Comparison of ENCODE assay signal across 1 cellular context in the genomic region with DNA sequence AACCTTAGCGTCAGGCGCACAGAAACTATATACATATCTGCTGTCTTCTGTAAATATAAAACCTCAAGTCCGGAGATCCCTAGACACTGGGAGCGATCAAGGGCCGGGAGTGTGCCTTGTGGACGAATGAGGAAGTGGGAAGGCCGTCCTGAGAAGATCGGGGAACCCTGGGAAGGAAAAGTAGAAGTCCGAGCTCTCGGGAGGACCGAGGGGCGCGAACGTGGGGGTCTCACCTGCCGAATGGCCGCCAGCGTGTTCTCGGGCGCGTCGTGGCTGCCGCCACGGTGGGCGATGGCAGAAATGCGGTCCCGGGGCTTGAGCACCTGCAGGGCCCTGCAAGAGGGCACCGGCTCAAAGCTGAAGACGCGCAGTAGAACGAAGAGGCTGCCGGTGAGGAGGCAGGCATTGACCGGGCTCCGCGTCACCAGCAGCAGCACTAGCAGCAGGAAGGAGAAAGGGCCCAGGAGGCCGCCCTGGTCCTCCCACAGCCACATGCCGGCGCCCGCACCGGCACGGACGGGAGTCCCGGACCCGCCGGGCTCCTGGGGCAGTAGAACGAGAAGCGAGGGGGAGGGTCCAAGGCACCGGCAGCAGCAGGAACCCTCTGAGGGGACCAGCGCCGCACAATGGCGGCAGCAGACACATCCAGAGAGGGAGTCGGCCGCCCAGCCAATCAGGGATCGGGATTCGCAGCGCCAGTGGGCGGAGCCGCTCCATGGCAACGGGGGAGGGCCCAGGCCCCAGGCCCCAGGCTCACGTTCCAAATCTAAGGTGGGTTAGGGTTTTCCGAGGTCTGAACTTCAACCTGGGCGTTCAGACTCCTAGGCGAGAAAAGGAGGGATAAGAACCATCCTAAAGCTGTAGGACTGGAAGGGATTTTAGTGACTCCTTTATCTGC.
A peak's percentile ranks its signal among the peaks of the same experiment; 100 is the strongest.
TF ChIP-seq lines count a peak whose summit lies in the region.

TSS of gene GDE1 (minus strand) at position 628 of the 898 bp plus-strand sequence. CDS start at position 494, 134 bp downstream.

TF ChIP-seq in HepG2, 621 proteins besides CTCF, POLR2A, EP300 and RAD21 (continued from another document and continues in another):
- TF ChIP-seq, protein P1, sequence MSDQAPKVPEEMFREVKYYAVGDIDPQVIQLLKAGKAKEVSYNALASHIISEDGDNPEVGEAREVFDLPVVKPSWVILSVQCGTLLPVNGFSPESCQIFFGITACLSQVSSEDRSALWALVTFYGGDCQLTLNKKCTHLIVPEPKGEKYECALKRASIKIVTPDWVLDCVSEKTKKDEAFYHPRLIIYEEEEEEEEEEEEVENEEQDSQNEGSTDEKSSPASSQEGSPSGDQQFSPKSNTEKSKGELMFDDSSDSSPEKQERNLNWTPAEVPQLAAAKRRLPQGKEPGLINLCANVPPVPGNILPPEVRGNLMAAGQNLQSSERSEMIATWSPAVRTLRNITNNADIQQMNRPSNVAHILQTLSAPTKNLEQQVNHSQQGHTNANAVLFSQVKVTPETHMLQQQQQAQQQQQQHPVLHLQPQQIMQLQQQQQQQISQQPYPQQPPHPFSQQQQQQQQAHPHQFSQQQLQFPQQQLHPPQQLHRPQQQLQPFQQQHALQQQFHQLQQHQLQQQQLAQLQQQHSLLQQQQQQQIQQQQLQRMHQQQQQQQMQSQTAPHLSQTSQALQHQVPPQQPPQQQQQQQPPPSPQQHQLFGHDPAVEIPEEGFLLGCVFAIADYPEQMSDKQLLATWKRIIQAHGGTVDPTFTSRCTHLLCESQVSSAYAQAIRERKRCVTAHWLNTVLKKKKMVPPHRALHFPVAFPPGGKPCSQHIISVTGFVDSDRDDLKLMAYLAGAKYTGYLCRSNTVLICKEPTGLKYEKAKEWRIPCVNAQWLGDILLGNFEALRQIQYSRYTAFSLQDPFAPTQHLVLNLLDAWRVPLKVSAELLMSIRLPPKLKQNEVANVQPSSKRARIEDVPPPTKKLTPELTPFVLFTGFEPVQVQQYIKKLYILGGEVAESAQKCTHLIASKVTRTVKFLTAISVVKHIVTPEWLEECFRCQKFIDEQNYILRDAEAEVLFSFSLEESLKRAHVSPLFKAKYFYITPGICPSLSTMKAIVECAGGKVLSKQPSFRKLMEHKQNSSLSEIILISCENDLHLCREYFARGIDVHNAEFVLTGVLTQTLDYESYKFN (CRISPR knock-in tag; conservative IDR thresholded peaks at IDR 0.05) = peak; percentile 46
- TF ChIP-seq RBFOX2 (IDR thresholded peaks at IDR 0.05; ENCODE audit: low read depth, low read length) (peak; percentile 95), FOXO4 (CRISPR knock-in tag; conservative IDR thresholded peaks at IDR 0.05) (no peak), ELF1 (CRISPR knock-in tag; IDR thresholded peaks at IDR 0.05) (peak; percentile 41), KDM5A (IDR thresholded peaks at IDR 0.05; ENCODE audit: borderline replicate concordance, low read length) (no peak), TEAD3 (CRISPR knock-in tag; optimal IDR thresholded peaks at IDR 0.05; ENCODE audit: borderline replicate concordance) (peak; percentile 53), ZNF749 (CRISPR knock-in tag; IDR thresholded peaks at IDR 0.05; ENCODE audit: borderline replicate concordance) (peak; percentile 10; the same call in 1 of the 2 replicates), CBX1 (IDR thresholded peaks at IDR 0.05; ENCODE audit: low read depth) (peak; percentile 40), FLYWCH1 (CRISPR knock-in tag; IDR thresholded peaks at IDR 0.05) (no peak), THYN1 (CRISPR knock-in tag; IDR thresholded peaks at IDR 0.05; ENCODE audit: borderline replicate concordance, low read depth) (no peak), GTF2F1 (IDR thresholded peaks at IDR 0.05; ENCODE audit: low read length) (0 out of 2 replicates have a peak, but pooled peaks have one; percentile 50), AKAP8 (CRISPR knock-in tag; IDR thresholded peaks at IDR 0.05) (peak; percentile 65; the same call in 1 of the 2 replicates), CEBPG (CRISPR knock-in tag; IDR thresholded peaks at IDR 0.05) (no peak), XRCC5 (optimal IDR thresholded peaks at IDR 0.05; ENCODE audit: low read length) (peak; percentile 97), ATF4 (CRISPR knock-in tag; IDR thresholded peaks at IDR 0.05) (no peak), MXD3 (CRISPR knock-in tag; IDR thresholded peaks at IDR 0.05) (peak; percentile 91), ZBTB40 (IDR thresholded peaks at IDR 0.05) (no peak), ZBTB40 (CRISPR knock-in tag; IDR thresholded peaks at IDR 0.05) (peak; percentile 75), KDM3A (CRISPR knock-in tag; IDR thresholded peaks at IDR 0.05; ENCODE audit: low read depth) (peak; percentile 73; the same call in 1 of the 2 replicates), ZNF660 (CRISPR knock-in tag; IDR thresholded peaks at IDR 0.05; ENCODE audit: borderline replicate concordance, low read depth) (no peak; the same call in 1 of the 2 replicates), KLF6 (CRISPR knock-in tag; IDR thresholded peaks at IDR 0.05) (peak; percentile 84; the same call in 1 of the 2 replicates), CCAR2 (optimal IDR thresholded peaks at IDR 0.05; ENCODE audit: low read depth, low read length) (no peak), KDM1A (CRISPR knock-in tag; IDR thresholded peaks at IDR 0.05) (0 out of 2 replicates have a peak, but pooled peaks have one; percentile 53), CENPX (CRISPR knock-in tag; IDR thresholded peaks at IDR 0.05) (no peak), ELF4 (CRISPR knock-in tag; IDR thresholded peaks at IDR 0.05; ENCODE audit: borderline replicate concordance) (0 out of 2 replicates have a peak, but pooled peaks have one; percentile 64), KAT2B (IDR thresholded peaks at IDR 0.05; ENCODE audit: borderline replicate concordance, low read depth, low read length) (no peak), FOXK2 (IDR thresholded peaks at IDR 0.05) (no peak), MZF1 (CRISPR knock-in tag; IDR thresholded peaks at IDR 0.05; ENCODE audit: borderline replicate concordance) (no peak), DPF2 (CRISPR knock-in tag; IDR thresholded peaks at IDR 0.05; ENCODE audit: borderline replicate concordance, low read depth) (no peak), EZH2 (conservative IDR thresholded peaks at IDR 0.05; ENCODE audit: low read depth, low read length) (no peak)
- TF ChIP-seq, protein P2, sequence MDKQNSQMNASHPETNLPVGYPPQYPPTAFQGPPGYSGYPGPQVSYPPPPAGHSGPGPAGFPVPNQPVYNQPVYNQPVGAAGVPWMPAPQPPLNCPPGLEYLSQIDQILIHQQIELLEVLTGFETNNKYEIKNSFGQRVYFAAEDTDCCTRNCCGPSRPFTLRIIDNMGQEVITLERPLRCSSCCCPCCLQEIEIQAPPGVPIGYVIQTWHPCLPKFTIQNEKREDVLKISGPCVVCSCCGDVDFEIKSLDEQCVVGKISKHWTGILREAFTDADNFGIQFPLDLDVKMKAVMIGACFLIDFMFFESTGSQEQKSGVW (CRISPR knock-in tag; IDR thresholded peaks at IDR 0.05; ENCODE audit: borderline replicate concordance) = no peak
- TF ChIP-seq, protein P3, sequence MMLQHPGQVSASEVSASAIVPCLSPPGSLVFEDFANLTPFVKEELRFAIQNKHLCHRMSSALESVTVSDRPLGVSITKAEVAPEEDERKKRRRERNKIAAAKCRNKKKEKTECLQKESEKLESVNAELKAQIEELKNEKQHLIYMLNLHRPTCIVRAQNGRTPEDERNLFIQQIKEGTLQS (CRISPR knock-in tag; IDR thresholded peaks at IDR 0.05) = 0 out of 2 replicates have a peak, but pooled peaks have one; percentile 28
- TF ChIP-seq, protein P4, sequence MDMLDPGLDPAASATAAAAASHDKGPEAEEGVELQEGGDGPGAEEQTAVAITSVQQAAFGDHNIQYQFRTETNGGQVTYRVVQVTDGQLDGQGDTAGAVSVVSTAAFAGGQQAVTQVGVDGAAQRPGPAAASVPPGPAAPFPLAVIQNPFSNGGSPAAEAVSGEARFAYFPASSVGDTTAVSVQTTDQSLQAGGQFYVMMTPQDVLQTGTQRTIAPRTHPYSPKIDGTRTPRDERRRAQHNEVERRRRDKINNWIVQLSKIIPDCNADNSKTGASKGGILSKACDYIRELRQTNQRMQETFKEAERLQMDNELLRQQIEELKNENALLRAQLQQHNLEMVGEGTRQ (IDR thresholded peaks at IDR 0.05; ENCODE audit: low read depth, low read length) = no peak
- TF ChIP-seq, protein P4 (CRISPR knock-in tag; IDR thresholded peaks at IDR 0.05; ENCODE audit: borderline replicate concordance) = no peak; the same call in 1 of the 2 replicates
